Comparison of ENCODE assay signal across 16 cellular contexts in genomic region chr16:10130482-10130996, GRCh38. TPM values are rescaled to one million over a fixed set of nuclear protein-coding genes. Genes with fewer than 3 reads are reported as not detected.
"Had no signal": no experiment of that assay in that cellular context is flagged by ENCODE, and none has a peak within 500 bp of the region (broad histone marks: within the 10 kb centered on the region; RNA-seq: fewer than 3 reads in every experiment).

No MANE protein-coding gene starts in this region.

- H3K4me1 ChIP-seq: esophagus squamous epithelium, neural progenitor cell, pancreas, transverse colon had no signal

- ATAC-seq: activated T-helper 17 cell treated with anti-CD3 and anti-CD28 coated beads, Interleukin-2, amount 50 U/mL, for 72 hours; heart left ventricle; pancreas had no signal

- H3K9me3 ChIP-seq: esophagus squamous epithelium, pancreas, stomach, transverse colon had no signal

- DNase-seq: activated CD4-positive, CD25-positive, alpha-beta regulatory T cell treated with anti-CD3 and anti-CD28 coated beads, Interleukin-2, amount 50 U/mL, for 72 hours; activated naive CD4-positive, alpha-beta T cell treated with Interleukin-2 at 50 U/mL for 16 hours; effector CD4-positive, alpha-beta T cell; esophagus squamous epithelium; heart left ventricle; naive B cell; pancreas; stimulated activated CD4-positive, alpha-beta T cell treated with anti-CD3 and anti-CD28 coated beads, Interleukin-1b, Interleukin-23, amount 100 ng/mL, for 48 hours; stomach; T-helper 9 cell; transverse colon had no signal

- H3K36me3 ChIP-seq: esophagus squamous epithelium, heart left ventricle, neural progenitor cell, pancreas, stomach, transverse colon had no signal

- H3K27ac ChIP-seq: heart left ventricle, neural progenitor cell, pancreas had no signal

- H3K27me3 ChIP-seq: esophagus squamous epithelium, heart left ventricle, neural progenitor cell, stomach, transverse colon had no signal

- H3K4me3 ChIP-seq: esophagus squamous epithelium, heart left ventricle, neural progenitor cell, pancreas, stomach, transverse colon had no signal

RNA-seq across cellular contexts. Expression of gene GRIN2A, which starts 51.7 kb away (rescaled TPM):
- total RNA-seq: activated T-helper 17 cell treated with anti-CD3 and anti-CD28 coated beads, Interleukin-2, amount 50 U/mL, for 72 hours; bronchial epithelial cell; lung microvascular endothelial cell; mononuclear cell had no signal
